In genomic region chr11:86069408-86070086, GRCh38 we compare ENCODE assay signal across 8 cellular contexts. TPM values are rescaled to one million over a fixed set of nuclear protein-coding genes. Genes with fewer than 3 reads are reported as not detected.
DNase-seq lines count a peak whose midpoint lies in the region; ATAC-seq and TF ChIP-seq lines count a peak whose summit lies in the region.

No MANE protein-coding gene starts in this region.

- H3K4me1 ChIP-seq in right atrium auricular region (peaks cover 0 to 33% of the 10 kb centered on the region in 2 donors), psoas muscle (peaks cover 23% of the 10 kb centered on the region)

- H3K4me3 Mint-ChIP-seq in activated T-cell treated with anti-CD3 and anti-CD28 coated beads, Interleukin-2, amount 50 U/mL, for 24 hours, result peak overlapping the region; percentile 95

- H3K27ac ChIP-seq in adipose tissue (ENCODE audit: low read depth, low read length), result peak overlapping the region; percentile 89
- peak overlapping the region; percentile 96 for H3K27ac ChIP-seq in right atrium auricular region
- peak overlapping the region; percentile 98 for H3K27ac ChIP-seq in psoas muscle

- H3K9me3 ChIP-seq in right atrium auricular region (no peaks in the 10 kb centered on the region), psoas muscle (no peaks in the 10 kb centered on the region)

- no peak for TF ChIP-seq CTCF in HFF-Myc (IDR thresholded peaks at IDR 0.05; ENCODE audit: low read depth, low read length, missing control alignments)
- no peak for TF ChIP-seq CTCF in right atrium auricular region (IDR thresholded peaks at IDR 0.05)
- no peak for TF ChIP-seq CTCF in psoas muscle (IDR thresholded peaks at IDR 0.05)

- ATAC-seq in psoas muscle, result peak; percentile 72 to 76 (median 74)

- H3K9me3 Mint-ChIP-seq in activated T-cell treated with anti-CD3 and anti-CD28 coated beads, Interleukin-2, amount 50 U/mL, for 24 hours, result no peaks in the 10 kb centered on the region

- intact Hi-C loops in psoas muscle (cut with DNase I), result loop anchor here (1.0 to 10.0 kb wide), 5 partner anchors 37 to 123 kb away; no protein-coding TSS in a partner anchor

- no peak for DNase-seq in activated T-cell treated with anti-CD3 and anti-CD28 coated beads, Interleukin-2, amount 50 U/mL, for 24 hours
- no peak for DNase-seq in activated T-cell treated with anti-CD3 and anti-CD28 coated beads, Interleukin-2, amount 50 U/mL, for 48 hours
- peak; percentile 92 for DNase-seq in HFF-Myc (ENCODE audit: extremely low read depth, low read depth)
- peak; percentile 77 for DNase-seq in NCI-H2029 (lab: John Stamatoyannopoulos, UW)
- DNase-seq in right atrium auricular region (ENCODE audit: low spot score), result peak; percentile 69
- DNase-seq in psoas muscle, result no peak
- DNase-seq in NCI-H2171 (lab: John Stamatoyannopoulos, UW), result no peak

- H3K36me3 Mint-ChIP-seq in activated T-cell treated with anti-CD3 and anti-CD28 coated beads, Interleukin-2, amount 50 U/mL, for 24 hours (ENCODE audit: low read depth), result peaks cover 38% of the 10 kb centered on the region

- WGBS in adipose tissue, 3 donors, result 4 to 7% (median 5%) methylated on average over 13 to 14 of the region's 14 CpGs
- 1 to 3% (median 3%) methylated on average over 14 of the region's 14 CpGs for WGBS in psoas muscle, 3 donors

- no peaks in the 10 kb centered on the region for H3K27me3 Mint-ChIP-seq in activated T-cell treated with anti-CD3 and anti-CD28 coated beads, Interleukin-2, amount 50 U/mL, for 24 hours

- no peaks in the 10 kb centered on the region for H3K27me3 ChIP-seq in right atrium auricular region
- no peaks in the 10 kb centered on the region for H3K27me3 ChIP-seq in psoas muscle (ENCODE audit: insufficient read depth in 3 of 3, low read length in 2 of 3)

- H3K36me3 ChIP-seq in right atrium auricular region (no peaks in the 10 kb centered on the region), psoas muscle (ENCODE audit: insufficient read depth in 1 of 2, low read depth in 1 of 2) (no peaks in the 10 kb centered on the region)

- H3K27ac Mint-ChIP-seq in activated T-cell treated with anti-CD3 and anti-CD28 coated beads, Interleukin-2, amount 50 U/mL, for 24 hours, result peak overlapping the region; percentile 97

- peak overlapping the region; percentile 39 for H3K4me3 ChIP-seq in HFF-Myc (replicated peaks; ENCODE audit: low read depth, low read length)
- H3K4me3 ChIP-seq in right atrium auricular region, result peak overlapping the region; percentile 27 to 95
- H3K4me3 ChIP-seq in psoas muscle, result peak overlapping the region; percentile 96

- H3K4me1 Mint-ChIP-seq in activated T-cell treated with anti-CD3 and anti-CD28 coated beads, Interleukin-2, amount 50 U/mL, for 24 hours (ENCODE audit: low read depth), result peaks cover 24% of the 10 kb centered on the region

RNA-seq across cellular contexts. Expression of gene PICALM, which starts 0.7 kb away (rescaled TPM):
- polyA plus RNA-seq in adipose tissue (100 to 1,000 TPM in 2 of 3 donors, 10 to 100 TPM in 1; 36.9 to 167 (median 113) TPM), psoas muscle (10 to 100 TPM; 42.0 to 89.1 (median 60.9) TPM)
- total RNA-seq in right atrium auricular region (100 to 1,000 TPM; 166 to 286 TPM), psoas muscle (100 to 1,000 TPM in 3 of 4 donors, 10 to 100 TPM in 1; 79.8 to 123 (median 115) TPM)

Comparison
In these comparisons a context has a peak if more than half of its experiments do, and no peak if none do; other contexts are left out.
1. DNase-seq: peak in HFF-Myc (single experiment), NCI-H2029 (single experiment) and right atrium auricular region (single experiment); none in activated T-cell treated with anti-CD3 and anti-CD28 coated beads, Interleukin-2, amount 50 U/mL, for 24 hours (single experiment), activated T-cell treated with anti-CD3 and anti-CD28 coated beads, Interleukin-2, amount 50 U/mL, for 48 hours (0 of 2), psoas muscle (0 of 2) and NCI-H2171 (single experiment).
2. H3K4me3 ChIP-seq: peak in every context shown above with its lines; median percentile 96 in psoas muscle; 61 in right atrium auricular region; 39 in HFF-Myc.
3. Peak in every context shown above with its lines, with median percentiles within 50 percentile points of each other: H3K27ac ChIP-seq.